Comparison of ENCODE assay signal across 15 cellular contexts in genomic region chr17:36847293-36847645, GRCh38.
DNase-seq lines count a peak whose midpoint lies in the region; ATAC-seq and TF ChIP-seq lines count a peak whose summit lies in the region.
"Had no signal": no experiment of that assay in that cellular context is flagged by ENCODE, and none has a peak within 500 bp of the region (broad histone marks: within the 10 kb centered on the region; RNA-seq: fewer than 3 reads in every experiment).

No MANE protein-coding gene starts in this region.

- H4K91ac ChIP-seq in IMR-90 (ENCODE audit: insufficient read depth, low read depth, low read length): no peak overlapping the region

- no peaks in the 10 kb centered on the region for H3K36me3 Mint-ChIP-seq in endodermal cell (ENCODE audit: low read depth)
- H3K36me3 Mint-ChIP-seq in neural progenitor cell: no peaks in the 10 kb centered on the region
- H3K36me3 Mint-ChIP-seq in CD14-positive monocyte: no peaks in the 10 kb centered on the region

- H3K4ac ChIP-seq in IMR-90 (ENCODE audit: low read depth, low read length): 0 out of 2 replicates have a peak overlapping the region, but pooled peaks have one; percentile 10

- 0 out of 2 replicates have a peak overlapping the region, but pooled peaks have one; percentile 19 for H3K4me2 ChIP-seq in BLaER1
- H3K4me2 ChIP-seq in IMR-90 (ENCODE audit: low read depth, low read length): no peak overlapping the region
- H3K4me2 ChIP-seq in neural progenitor cell: no peak overlapping the region
- H3K4me2 ChIP-seq: GM23338 had no signal

- no peak overlapping the region; the same call in 1 of the 2 replicates for H2BK20ac ChIP-seq in IMR-90 (ENCODE audit: low read depth, low read length)

- H3F3A ChIP-seq in neural progenitor cell (ENCODE audit: low read depth): no peaks in the 10 kb centered on the region

- peak overlapping the region; percentile 5; the same call in 1 of the 2 replicates for H2BK120ac ChIP-seq in IMR-90 (ENCODE audit: low read depth, low read length)

- H3K27me3 ChIP-seq in BLaER1: no peaks in the 10 kb centered on the region
- peaks cover 16% of the 10 kb centered on the region for H3K27me3 ChIP-seq in IMR-90 (ENCODE audit: control insufficient read depth, insufficient read depth, low read length)
- H3K27me3 ChIP-seq in endodermal cell (ENCODE audit: control insufficient read depth, insufficient read depth, low read length, poor library complexity, severe bottlenecking): no peaks in the 10 kb centered on the region
- peaks cover 5% of the 10 kb centered on the region for H3K27me3 ChIP-seq in neural progenitor cell

- peaks cover 13% of the 10 kb centered on the region for H3K27me3 Mint-ChIP-seq in endodermal cell (ENCODE audit: insufficient read depth)
- peaks cover 17% of the 10 kb centered on the region for H3K27me3 Mint-ChIP-seq in neural progenitor cell (ENCODE audit: insufficient read depth, low read depth)
- peaks cover 13 to 41% (median 20%) of the 10 kb centered on the region in 3 donors for H3K27me3 Mint-ChIP-seq in CD14-positive monocyte (ENCODE audit: low read depth in 3 of 3)

- dilution Hi-C loops in IMR-90 (cut with HindIII; ENCODE audit: low sequenced_read_pairs, unreplicated experiment): no loop called here

- H3K9me3 ChIP-seq in BLaER1 (no peaks in the 10 kb centered on the region), IMR-90 (ENCODE audit: control insufficient read depth, insufficient read depth, low read length) (no peaks in the 10 kb centered on the region), endodermal cell (ENCODE audit: control insufficient read depth, low read length) (no peaks in the 10 kb centered on the region), neural progenitor cell (ENCODE audit: low read depth) (no peaks in the 10 kb centered on the region)

- no peak overlapping the region for H3K9ac ChIP-seq in BLaER1
- H3K9ac ChIP-seq in IMR-90 (ENCODE audit: low read depth, low read length): no peak overlapping the region
- H3K9ac ChIP-seq in endodermal cell (ENCODE audit: extremely low read depth, low read length, poor library complexity, severe bottlenecking): no peak overlapping the region
- H3K9ac ChIP-seq in neural progenitor cell: no peak overlapping the region

- POLR2A ChIA-PET in IMR-90 (lab: Charles Lee; ENCODE audit: unreplicated experiment): no interaction called here

- in situ Hi-C loops in IMR-90 (cut with MboI; ENCODE audit: low sequenced_read_pairs): no loop called here

- no peak overlapping the region for H4K5ac ChIP-seq in IMR-90 (ENCODE audit: low read depth, low read length)

- no peak overlapping the region for H3K18ac ChIP-seq in IMR-90 (ENCODE audit: low read depth, low read length)

- H3K4me1 ChIP-seq in BLaER1 (peaks cover 44% of the 10 kb centered on the region), IMR-90 (ENCODE audit: control insufficient read depth, insufficient read depth, low read length) (peaks cover 13% of the 10 kb centered on the region), endodermal cell (ENCODE audit: control insufficient read depth, insufficient read depth, low read length) (peaks cover 28% of the 10 kb centered on the region), neural progenitor cell (peaks cover 13% of the 10 kb centered on the region)

- no peaks in the 10 kb centered on the region for H3K79me1 ChIP-seq in IMR-90 (ENCODE audit: low read depth in 1 of 2, low read length in 2 of 2)

- H2BK15ac ChIP-seq in IMR-90 (ENCODE audit: low read depth, low read length): no peak overlapping the region

- H2AFZ ChIP-seq in IMR-90 (replicated peaks; ENCODE audit: low read length, poor library complexity) (peak overlapping the region; percentile 1), neural progenitor cell (replicated peaks) (no peak overlapping the region)
- H2AFZ ChIP-seq: GM23338 had no signal

- no peak for ATAC-seq in IMR-90 (ENCODE audit: low read depth)
- no peak for ATAC-seq in HG03139 (IDR thresholded peaks at IDR 0.05; ENCODE audit: unreplicated experiment)
- ATAC-seq: HCT116 had no signal

- H3K14ac ChIP-seq in IMR-90 (replicated peaks; ENCODE audit: low read depth, low read length): no peak overlapping the region

- CTCF ChIA-PET in IMR-90 (lab: Yijun Ruan, JAX): interaction anchor here (0.6 kb wide), 1 partner anchor 56 kb away, joined by 3 read pairs; no protein-coding TSS in a partner anchor

- no peak for TF ChIP-seq RAD21 in IMR-90 (IDR thresholded peaks at IDR 0.05; ENCODE audit: low read length)

- no peak overlapping the region for H3K4me3 ChIP-seq in BLaER1
- no peak overlapping the region for H3K4me3 ChIP-seq in IMR-90 (ENCODE audit: insufficient read depth, low read depth, low read length)
- no peak overlapping the region for H3K4me3 ChIP-seq in endodermal cell (ENCODE audit: low read length)
- H3K4me3 ChIP-seq in neural progenitor cell: no peak overlapping the region
- H3K4me3 ChIP-seq: GM23338 had no signal

- no CpG with 5 or more reads among the region's 7 CpGs for WGBS in IMR-90 (ENCODE audit: extremely low coverage in 2 of 2, insufficient read length in 1 of 2), 2 experiments
- 9% methylated on average over 6 of the region's 7 CpGs; no CpG with 5 or more reads in 1 of the 2 experiments for WGBS in endodermal cell (ENCODE audit: insufficient coverage in 1 of 2, insufficient read length in 1 of 2), 2 experiments

- peaks cover 8% of the 10 kb centered on the region for H3K9me1 ChIP-seq in IMR-90 (ENCODE audit: insufficient read depth, low read length)

- BruUV-seq in IMR-90 (replicated peaks; lab: Mats Ljungman, UMichigan): no TSS peak

- H3K27ac Mint-ChIP-seq in endodermal cell (peak overlapping the region; percentile 83), neural progenitor cell (no peak overlapping the region), CD14-positive monocyte (no peak overlapping the region)
- H3K27ac Mint-ChIP-seq: CD4-positive, alpha-beta T cell; GM23338; HFFc6 had no signal

- H2AK9ac ChIP-seq in IMR-90 (replicated peaks; ENCODE audit: low read depth, low read length, poor library complexity): no peak overlapping the region

- no peak for TF ChIP-seq POLR2A in IMR-90 (IDR thresholded peaks at IDR 0.05; ENCODE audit: low read depth, low read length)

- intact Hi-C loops in IMR-90 (cut with micrococcal nuclease): no loop called here
- intact Hi-C loops in CD14-positive monocyte (cut with micrococcal nuclease): no loop called here

- H3K23ac ChIP-seq in IMR-90 (ENCODE audit: low read depth, low read length): no peak overlapping the region

- TF ChIP-seq CTCF in IMR-90 (conservative IDR thresholded peaks at IDR 0.05; ENCODE audit: low read depth, low read length): no peak
- TF ChIP-seq CTCF in endodermal cell (conservative IDR thresholded peaks at IDR 0.05): no peak
- no peak for TF ChIP-seq CTCF in neural progenitor cell (IDR thresholded peaks at IDR 0.05)
- TF ChIP-seq CTCF in CD14-positive monocyte (IDR thresholded peaks at IDR 0.05): no peak

- H3K27ac ChIP-seq in BLaER1 (no peak overlapping the region), IMR-90 (ENCODE audit: insufficient read depth, low read length) (no peak overlapping the region), endodermal cell (ENCODE audit: low read depth, low read length) (no peak overlapping the region), neural progenitor cell (no peak overlapping the region)

- H3K4me1 Mint-ChIP-seq in endodermal cell (peaks cover 72% of the 10 kb centered on the region), neural progenitor cell (peaks cover 28% of the 10 kb centered on the region), CD14-positive monocyte (peaks cover 2% of the 10 kb centered on the region)

- H4K8ac ChIP-seq in IMR-90 (ENCODE audit: low read depth in 2 of 2, low read length in 2 of 2): no peak overlapping the region

- H3K9me3 Mint-ChIP-seq in endodermal cell: no peaks in the 10 kb centered on the region
- no peaks in the 10 kb centered on the region for H3K9me3 Mint-ChIP-seq in neural progenitor cell
- H3K9me3 Mint-ChIP-seq in CD14-positive monocyte: peaks cover 0 to 3% (median 0%) of the 10 kb centered on the region in 7 donors
- H3K9me3 Mint-ChIP-seq: CD4-positive, alpha-beta T cell; GM23338; HFFc6 had no signal

- no peak overlapping the region for H3K56ac ChIP-seq in IMR-90 (ENCODE audit: extremely low read depth, insufficient read depth, low read length)

- H3K4me3 Mint-ChIP-seq in endodermal cell (no peak overlapping the region), neural progenitor cell (peak overlapping the region; percentile 5), CD14-positive monocyte (no peak overlapping the region)
- H3K4me3 Mint-ChIP-seq: CD4-positive, alpha-beta T cell; GM23338; HFFc6 had no signal

- H3K79me2 ChIP-seq in neural progenitor cell (ENCODE audit: low read depth): no peaks in the 10 kb centered on the region

- H4K20me1 ChIP-seq in BLaER1 (no peaks in the 10 kb centered on the region), IMR-90 (ENCODE audit: insufficient read depth, low read length) (no peaks in the 10 kb centered on the region), neural progenitor cell (ENCODE audit: low read depth) (no peaks in the 10 kb centered on the region)

- DNase-seq in IMR-90 (no peak), endodermal cell (peak; percentile 87), neural progenitor cell (ENCODE audit: low spot score) (no peak), CD14-positive monocyte (ENCODE audit: low spot score) (no peak), cerebellum (ENCODE audit: low spot score) (no peak)
- DNase-seq: ACHN; CD4-positive, alpha-beta T cell; DMS153; DMS79; GDM1; HFFc6 had no signal

- H2BK5ac ChIP-seq in IMR-90 (ENCODE audit: low read depth, low read length, poor library complexity, severe bottlenecking): no peak overlapping the region

- H2AK5ac ChIP-seq in IMR-90 (ENCODE audit: low read depth, low read length): no peak overlapping the region; the same call in 1 of the 2 replicates

- H3K36me3 ChIP-seq in BLaER1: no peaks in the 10 kb centered on the region
- no peaks in the 10 kb centered on the region for H3K36me3 ChIP-seq in IMR-90 (ENCODE audit: control insufficient read depth, insufficient read depth, low read length)
- H3K36me3 ChIP-seq in endodermal cell (ENCODE audit: control insufficient read depth, insufficient read depth, low read length): no peaks in the 10 kb centered on the region
- no peaks in the 10 kb centered on the region for H3K36me3 ChIP-seq in neural progenitor cell

TF ChIP-seq in IMR-90, 13 proteins besides CTCF, POLR2A, EP300 and RAD21 (continues in another document):
- peak; percentile 50 for TF ChIP-seq MAFK (IDR thresholded peaks at IDR 0.05; ENCODE audit: low read depth, low read length)
- no peak for TF ChIP-seq ELK1 (IDR thresholded peaks at IDR 0.05; ENCODE audit: borderline replicate concordance, low read depth, low read length)
- TF ChIP-seq RCOR1 (IDR thresholded peaks at IDR 0.05; ENCODE audit: insufficient replicate concordance, low read length): no peak
- no peak for TF ChIP-seq FOS (IDR thresholded peaks at IDR 0.05; ENCODE audit: low read depth, low read length)
